18 cellular contexts compared by ENCODE assay signal in the genomic region with DNA sequence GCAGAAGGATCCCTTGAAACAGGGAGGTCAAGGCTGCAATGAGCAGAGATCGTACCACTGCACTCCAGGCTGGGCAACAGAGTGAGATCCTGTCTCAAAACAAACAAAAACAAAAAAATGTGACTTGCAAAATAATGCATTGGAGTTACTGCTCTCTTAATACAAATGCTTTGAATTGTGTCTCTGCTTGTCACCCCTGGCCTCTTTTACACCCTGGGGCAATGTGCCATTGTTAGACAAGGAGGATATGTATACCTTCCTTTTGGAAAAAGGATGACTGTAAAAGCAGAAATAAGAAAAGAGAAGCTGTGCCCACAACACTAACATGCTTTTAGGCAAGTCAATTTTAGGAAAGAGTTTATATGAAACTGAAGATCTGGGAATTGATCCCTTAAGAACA. TPM values are rescaled to one million over a fixed set of nuclear protein-coding genes. Genes with fewer than 3 reads are reported as not detected.
DNase-seq lines count a peak whose midpoint lies in the region; ATAC-seq, FAIRE-seq and TF ChIP-seq lines count a peak whose summit lies in the region.
"Had no signal": no experiment of that assay in that cellular context is flagged by ENCODE, and none has a peak within 500 bp of the region (broad histone marks: within the 10 kb centered on the region; RNA-seq: fewer than 3 reads in every experiment).

No MANE protein-coding gene starts in this region.

- in situ Hi-C loops in HepG2 (cut with HindIII; ENCODE audit: extremely low pct_ligation_motif_present, low pct_unique_long_range_greater_than_20kb) = no loop called here

- H3K4me2 ChIP-seq in HepG2 (ENCODE audit: low read depth, low read length) = no peak overlapping the region
- no peak overlapping the region for H3K4me2 ChIP-seq in trophoblast cell (ENCODE audit: low read length)

- no TSS peak for BruUV-seq in HepG2 (replicated peaks; lab: Mats Ljungman, UMichigan)

- no peak overlapping the region for H3K18ac ChIP-seq in trophoblast cell (ENCODE audit: low read length)

- no peak overlapping the region for H4K8ac ChIP-seq in trophoblast cell (ENCODE audit: low read depth, low read length)

- POLR2A ChIA-PET in HepG2 (lab: Yijun Ruan, JAX) = interaction anchor here (1.6 kb wide), 1 partner anchor 37 kb away, joined by 4 read pairs; no protein-coding TSS in a partner anchor

- no peak overlapping the region for H2BK5ac ChIP-seq in trophoblast cell (ENCODE audit: low read depth, low read length, poor library complexity)

- no peak overlapping the region for H3K9ac ChIP-seq in HepG2 (ENCODE audit: insufficient read depth, low read depth, low read length)
- H3K9ac ChIP-seq in trophoblast cell (ENCODE audit: low read length) = no peak overlapping the region

- H3K4me1 ChIP-seq in HepG2 (ENCODE audit: insufficient read depth, low read length) (peaks cover 9% of the 10 kb centered on the region), right lobe of liver (peaks cover 0 to 6% (median 0%) of the 10 kb centered on the region in 4 donors), trophoblast cell (ENCODE audit: control insufficient read depth in 1 of 2, insufficient read depth in 2 of 2, low read length in 2 of 2) (no peaks in the 10 kb centered on the region), ascending aorta (peaks cover 0 to 9% of the 10 kb centered on the region in 2 donors)

- H3K27ac ChIP-seq in HepG2 (ENCODE audit: extremely low read length, insufficient read depth, low read length) = no peak overlapping the region
- no peak overlapping the region for H3K27ac ChIP-seq in right lobe of liver
- no peak overlapping the region for H3K27ac ChIP-seq in trophoblast cell (ENCODE audit: low read depth, low read length)
- H3K27ac ChIP-seq in ascending aorta = no peak overlapping the region

- FAIRE-seq in HepG2 (lab: Jason Lieb, UNC) = no peak
- FAIRE-seq: G401.6, GM12892, H1 had no signal

- no peak overlapping the region for H2BK120ac ChIP-seq in trophoblast cell (ENCODE audit: insufficient read depth, low read length, poor library complexity)

- no peak overlapping the region for H2AFZ ChIP-seq in HepG2 (ENCODE audit: low read length)
- no peak overlapping the region for H2AFZ ChIP-seq in trophoblast cell (ENCODE audit: insufficient read depth, low read length, poor library complexity)

- H4K12ac ChIP-seq in trophoblast cell (ENCODE audit: low read depth, low read length) = no peak overlapping the region

- WGBS in HepG2 (ENCODE audit: low lambda C conversion rate) = 64% methylated on average over 1 of the region's 1 CpG
- 100% methylated on average over 1 of the region's 1 CpG for WGBS in right lobe of liver (ENCODE audit: insufficient coverage, low coverage, low lambda C conversion rate, missing lambda C conversion rate)
- WGBS in trophoblast cell (ENCODE audit: extremely low coverage, insufficient coverage, insufficient read length) = no CpG with 5 or more reads among the region's 1 CpG

- DNase-seq in HepG2 (ENCODE audit: low spot score) (no peak), right lobe of liver (no peak), M059J (ENCODE audit: low read depth) (peak; percentile 5), trophoblast cell (peak; percentile 30 to 84), ascending aorta (ENCODE audit: low spot score in 2 of 2) (no peak), HuH-7 (ENCODE audit: low spot score) (no peak)
- DNase-seq: C1 segment of cervical spinal cord; Calu3; CD4-positive, alpha-beta memory T cell; COR-L47; DMS53; DMS79 treated with DMSO at 0.1 percent for 48 hours; H7; HFFc6 had no signal

- H3K36me3 ChIP-seq in HepG2 (replicated peaks in 1 of 2; ENCODE audit: control insufficient read depth in 1 of 2, insufficient read depth in 2 of 2, low read length in 2 of 2) = no peaks in the 10 kb centered on the region
- H3K36me3 ChIP-seq in right lobe of liver = no peaks in the 10 kb centered on the region
- no peaks in the 10 kb centered on the region for H3K36me3 ChIP-seq in trophoblast cell (ENCODE audit: control insufficient read depth in 1 of 2, insufficient read depth in 2 of 2, low read length in 2 of 2)
- no peaks in the 10 kb centered on the region for H3K36me3 ChIP-seq in ascending aorta

- H2AK5ac ChIP-seq in trophoblast cell (ENCODE audit: low read length) = no peak overlapping the region

- no peak overlapping the region for H3K4me3 ChIP-seq in HepG2 (replicated peaks in 1 of 3; ENCODE audit: insufficient read depth in 1 of 3, low read depth in 2 of 3, low read length in 3 of 3)
- no peak overlapping the region for H3K4me3 ChIP-seq in right lobe of liver
- H3K4me3 ChIP-seq in trophoblast cell (ENCODE audit: low read depth, low read length) = no peak overlapping the region
- H3K4me3 ChIP-seq in ascending aorta = no peak overlapping the region

- intact Hi-C loops in HepG2 (cut with micrococcal nuclease; ENCODE audit: unreplicated experiment) (loop anchor here (10.0 kb wide), 1 partner anchor 126 kb away; a partner anchor contains a TSS), right lobe of liver (cut with DNase I) (no loop called here), ascending aorta (cut with DNase I) (loop anchor here (10.0 kb wide), 1 partner anchor 256 kb away; a partner anchor contains a TSS)

- CTCF ChIA-PET in HepG2 (lab: Yijun Ruan, JAX; ENCODE audit: low intra/inter-chr PET ratio, low total read pairs) = no interaction called here

- no peaks in the 10 kb centered on the region for H3K79me1 ChIP-seq in trophoblast cell (ENCODE audit: low read length)

- H2BK12ac ChIP-seq in trophoblast cell (ENCODE audit: low read length) = no peak overlapping the region

- no peak for TF ChIP-seq CTCF in HepG2 (CRISPR knock-in tag; IDR thresholded peaks at IDR 0.05)
- no peak for TF ChIP-seq CTCF in right lobe of liver (IDR thresholded peaks at IDR 0.05)
- TF ChIP-seq CTCF in ascending aorta (IDR thresholded peaks at IDR 0.05) = no peak

- no peak overlapping the region for H3K4ac ChIP-seq in trophoblast cell (ENCODE audit: low read depth, low read length)

- no peak overlapping the region for H3K23ac ChIP-seq in trophoblast cell (ENCODE audit: low read length)

- H3K79me2 ChIP-seq in HepG2 (ENCODE audit: insufficient read depth, low read length) = peaks cover 3% of the 10 kb centered on the region
- no peaks in the 10 kb centered on the region for H3K79me2 ChIP-seq in trophoblast cell (ENCODE audit: control insufficient read depth, insufficient read depth, low read length, poor library complexity)

- no peaks in the 10 kb centered on the region for H3K27me3 ChIP-seq in HepG2 (ENCODE audit: control insufficient read depth in 1 of 2, insufficient read depth in 2 of 2, low read length in 2 of 2)
- H3K27me3 ChIP-seq in right lobe of liver = no peaks in the 10 kb centered on the region
- no peaks in the 10 kb centered on the region for H3K27me3 ChIP-seq in trophoblast cell (ENCODE audit: insufficient read depth, low read length)
- no peaks in the 10 kb centered on the region for H3K27me3 ChIP-seq in ascending aorta

- no peak overlapping the region for H3K14ac ChIP-seq in trophoblast cell (ENCODE audit: low read length)

- no peak overlapping the region for H4K91ac ChIP-seq in trophoblast cell (ENCODE audit: low read depth, low read length)

- ATAC-seq in HepG2 = no peak
- ATAC-seq in right lobe of liver = no peak
- ATAC-seq: HCT116 had no signal

- TF ChIP-seq POLR2A in HepG2 (IDR thresholded peaks at IDR 0.05; ENCODE audit: insufficient read depth in 1 of 2, low read depth in 2 of 2, low read length in 2 of 2) (no peak), right lobe of liver (IDR thresholded peaks at IDR 0.05) (no peak)

- no peaks in the 10 kb centered on the region for H4K20me1 ChIP-seq in HepG2 (ENCODE audit: insufficient read depth, low read length)

- H3K9me3 ChIP-seq in HepG2 (ENCODE audit: low read length) (no peaks in the 10 kb centered on the region), right lobe of liver (no peaks in the 10 kb centered on the region), trophoblast cell (ENCODE audit: insufficient read depth, low read depth, low read length) (no peaks in the 10 kb centered on the region), ascending aorta (no peaks in the 10 kb centered on the region)

- no peak for TF ChIP-seq EP300 in HepG2 (IDR thresholded peaks at IDR 0.05; ENCODE audit: low read depth in 2 of 2, low read length in 2 of 2)
- TF ChIP-seq EP300 in HepG2 (CRISPR knock-in tag; IDR thresholded peaks at IDR 0.05; ENCODE audit: borderline replicate concordance) = no peak

- TF ChIP-seq RAD21 in HepG2 (CRISPR knock-in tag; IDR thresholded peaks at IDR 0.05) = no peak

TF ChIP-seq in HepG2, 621 proteins besides CTCF, POLR2A, EP300 and RAD21 (continues in another document):
- no peak for TF ChIP-seq ZNF557 (CRISPR knock-in tag; IDR thresholded peaks at IDR 0.05)
- peak; percentile 68 for TF ChIP-seq ZNF121 (CRISPR knock-in tag; IDR thresholded peaks at IDR 0.05)
- no peak for TF ChIP-seq ZNF460 (CRISPR knock-in tag; IDR thresholded peaks at IDR 0.05; ENCODE audit: borderline replicate concordance)

RNA-seq across cellular contexts. Expression of a gene that starts 20.8 kb away (rescaled TPM):
- total RNA-seq in HepG2 (2016; rRNA removed; fragmentation: Illumina TruSeq; extraction: Trizol) (13.8 and 21.6 TPM in 2 replicates), right lobe of liver (10 to 100 TPM; 10.2 to 12.0 (median 10.6) TPM), ascending aorta (7.2 TPM)
- 16.7 and 17.0 TPM in 2 replicates for total RNA-seq in HepG2 (2016; cell fraction: cytosol; rRNA removed; fragmentation: Illumina TruSeq; extraction: Trizol; ENCODE audit: low read depth)
- total RNA-seq in HepG2 (2016; cell fraction: insoluble cytoplasmic fraction; rRNA removed; fragmentation: Illumina TruSeq; extraction: Trizol) = 14.9 and 18.7 TPM in 2 replicates
- total RNA-seq in HepG2 (2016; cell fraction: membrane; rRNA removed; fragmentation: Illumina TruSeq; extraction: Trizol) = 14.2 and 19.0 TPM in 2 replicates
- 7.0 and 8.1 TPM in 2 replicates for total RNA-seq in HepG2 (2016; cell fraction: nucleus; rRNA removed; fragmentation: Illumina TruSeq; extraction: Trizol)
- polyA plus RNA-seq in HepG2 (2011; rRNA removed) = 10.6 and 11.9 TPM in 2 replicates
- polyA plus RNA-seq in HepG2 (2011; cell fraction: cytosol; rRNA removed) = 11.8 and 13.6 TPM in 2 replicates
- 4.7 and 6.8 TPM in 2 replicates for polyA plus RNA-seq in HepG2 (2011; cell fraction: nucleus; rRNA removed)
- polyA plus RNA-seq in HepG2 (2012) = 15.7 and 26.1 TPM in 2 replicates
- 8.9 TPM in 2 replicates for polyA plus RNA-seq in HepG2 (2016; cell fraction: cytosol; fragmentation: Illumina TruSeq; extraction: Trizol; ENCODE audit: low read depth)
- polyA plus RNA-seq in HepG2 (2016; cell fraction: insoluble cytoplasmic fraction; fragmentation: Illumina TruSeq; extraction: Trizol; ENCODE audit: low read depth) = 26.0 and 27.5 TPM in 2 replicates
- polyA plus RNA-seq in HepG2 (2016; cell fraction: membrane; fragmentation: Illumina TruSeq; extraction: Trizol; ENCODE audit: low read depth) = 15.9 and 17.5 TPM in 2 replicates
- polyA plus RNA-seq in HepG2 (2016; cell fraction: nucleus; fragmentation: Illumina TruSeq; extraction: Trizol; ENCODE audit: insufficient read depth, low read depth) = 16.4 and 18.0 TPM in 2 replicates
- 0.42 and 1.5 TPM in 2 replicates for polyA minus RNA-seq in HepG2 (2011; rRNA and poly(A)+ RNA removed; ENCODE audit: low replicate concordance)
- polyA minus RNA-seq in HepG2 (2011; cell fraction: cytosol; rRNA and poly(A)+ RNA removed) = 5.3 TPM in 1 of 2 replicates, not detected in the other
- polyA minus RNA-seq in HepG2 (2011; cell fraction: nucleus; rRNA and poly(A)+ RNA removed) = 4.5 and 8.8 TPM in 2 replicates
- 13.0 and 23.0 TPM in 2 replicates for total RNA-seq in M059J (2014; rRNA removed; shearing (Covaris generic))
- polyA plus RNA-seq in trophoblast cell (2013) = 19.5 and 20.7 TPM in 2 replicates

Comparison
In these comparisons a context has a peak if more than half of its experiments do, and no peak if none do; other contexts are left out.
1. intact Hi-C loops: an anchor here in HepG2 (10.0 kb wide) and ascending aorta (10.0 kb wide); none called in right lobe of liver.
2. DNase-seq: peak in M059J (single experiment) and trophoblast cell (2 of 2); none in HepG2 (single experiment), right lobe of liver (0 of 3), ascending aorta (0 of 2) and HuH-7 (single experiment).